In the genomic region with DNA sequence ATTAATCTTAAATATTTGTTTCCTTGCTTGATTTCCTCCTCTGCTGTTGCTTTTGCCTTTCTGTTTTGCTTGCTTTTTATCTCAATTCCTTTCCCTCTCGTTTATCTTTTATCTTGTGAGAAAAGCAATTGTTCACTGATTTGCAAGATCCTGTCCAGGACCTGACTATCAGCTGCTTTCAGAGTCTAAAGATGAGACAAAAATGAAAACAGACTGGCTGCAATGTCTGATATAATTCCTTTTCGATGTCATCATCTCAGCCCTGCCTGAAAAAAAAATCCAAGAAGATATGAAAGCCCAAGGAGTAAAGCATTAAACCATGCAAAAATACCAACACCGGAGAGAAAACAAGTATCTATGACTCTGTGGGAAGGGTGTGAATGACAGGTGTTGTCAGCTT, we compare ENCODE assay signal across 25 cellular contexts.
DNase-seq lines count a peak whose midpoint lies in the region; ATAC-seq, FAIRE-seq and TF ChIP-seq lines count a peak whose summit lies in the region.
"Had no signal": no experiment of that assay in that cellular context is flagged by ENCODE, and none has a peak within 500 bp of the region (broad histone marks: within the 10 kb centered on the region; RNA-seq: fewer than 3 reads in every experiment).

No MANE protein-coding gene starts in this region.

- DNase-seq in HFFc6: no peak
- DNase-seq in astrocyte (ENCODE audit: low read depth): no peak
- DNase-seq in kidney glomerular epithelial cell (lab: John Stamatoyannopoulos, UW): peak; percentile 73
- DNase-seq in smooth muscle cell (lab: John Stamatoyannopoulos, UW; ENCODE audit: unreplicated experiment): no peak
- DNase-seq in stimulated activated naive CD8-positive, alpha-beta T cell treated with anti-CD3 and anti-CD28 coated beads, Interleukin-15, Interleukin-2, amounts not matched to agents 100 U/mL and 50 U/mL, for 24 hours: no peak
- no peak for DNase-seq in activated CD4-positive, alpha-beta memory T cell treated with anti-CD3 and anti-CD28 coated beads, Interleukin-2, amount 10 ng/mL, durations not matched to agents 7 days and 5 days
- no peak for DNase-seq in NCI-H526 treated with DMSO at 0.1 percent for 48 hours (lab: John Stamatoyannopoulos, UW)
- DNase-seq: activated CD8-positive, alpha-beta memory T cell treated with anti-CD3 and anti-CD28 coated beads, Interleukin-2, amount 50 U/mL, for 4 hours; activated naive CD8-positive, alpha-beta T cell treated with anti-CD3 and anti-CD28 coated beads, Interleukin-2, amount 10 ng/mL, durations not matched to agents 7 days and 5 days; AML-193; DMS79 treated with DMSO at 0.1 percent for 48 hours; esophagus squamous epithelium; glutamatergic neuron; NCI-H1417 treated with DMSO at 0.1 percent for 48 hours; NCI-H510A treated with DMSO at 0.1 percent for 48 hours; nucleus accumbens; spleen; stimulated activated CD4-positive, alpha-beta T cell treated with anti-CD3 and anti-CD28 coated beads, Interleukin-4, amount 100 ng/mL, for 1 hour; stimulated activated naive CD4-positive, alpha-beta T cell; T-helper 9 cell had no signal

- H3K4me3 Mint-ChIP-seq in HFFc6: no peak overlapping the region; the same call in 1 of the 2 replicates
- H3K4me3 Mint-ChIP-seq in astrocyte (ENCODE audit: unreplicated experiment): no peak overlapping the region
- H3K4me3 Mint-ChIP-seq in activated CD4-positive, alpha-beta memory T cell treated with anti-CD3 and anti-CD28 coated beads, Interleukin-2, amount 10 ng/mL, durations not matched to agents 7 days and 5 days: no peak overlapping the region
- H3K4me3 Mint-ChIP-seq: activated naive CD8-positive, alpha-beta T cell treated with anti-CD3 and anti-CD28 coated beads, Interleukin-2, amount 10 ng/mL, durations not matched to agents 7 days and 5 days; activated T-helper 17 cell treated with anti-CD3 and anti-CD28 coated beads, Interleukin-2, amount 50 U/mL, for 72 hours; brain had no signal

- no peak overlapping the region for H2AFZ ChIP-seq in astrocyte (ENCODE audit: low read depth, low read length)
- H2AFZ ChIP-seq in smooth muscle cell (ENCODE audit: low read depth): no peak overlapping the region

- no peak for FAIRE-seq in astrocyte (lab: Jason Lieb, UNC)
- FAIRE-seq: HepG2 had no signal

- H3K4me1 Mint-ChIP-seq in HFFc6 (ENCODE audit: low read depth) (peaks cover 6% of the 10 kb centered on the region; the same call in 1 of the 2 replicates), astrocyte (ENCODE audit: low read depth, unreplicated experiment) (peaks cover 8% of the 10 kb centered on the region)
- no peaks in the 10 kb centered on the region for H3K4me1 Mint-ChIP-seq in activated CD4-positive, alpha-beta memory T cell treated with anti-CD3 and anti-CD28 coated beads, Interleukin-2, amount 10 ng/mL, durations not matched to agents 7 days and 5 days
- H3K4me1 Mint-ChIP-seq: activated naive CD8-positive, alpha-beta T cell treated with anti-CD3 and anti-CD28 coated beads, Interleukin-2, amount 10 ng/mL, durations not matched to agents 7 days and 5 days; activated T-helper 17 cell treated with anti-CD3 and anti-CD28 coated beads, Interleukin-2, amount 50 U/mL, for 72 hours had no signal

- H3K4me1 ChIP-seq in astrocyte (ENCODE audit: insufficient read depth, low read length) (no peaks in the 10 kb centered on the region), smooth muscle cell (ENCODE audit: low read depth) (peaks cover 5% of the 10 kb centered on the region)
- H3K4me1 ChIP-seq: esophagus squamous epithelium, spleen had no signal

- H4K20me1 ChIP-seq in astrocyte (ENCODE audit: insufficient read depth, low read length) (no peaks in the 10 kb centered on the region), smooth muscle cell (ENCODE audit: low read depth) (no peaks in the 10 kb centered on the region)

- no peak for TF ChIP-seq CTCF in HFFc6 (IDR thresholded peaks at IDR 0.05)
- TF ChIP-seq CTCF in astrocyte (IDR thresholded peaks at IDR 0.05; ENCODE audit: insufficient read depth, low read depth, low read length): no peak
- no peak for TF ChIP-seq CTCF in smooth muscle cell (IDR thresholded peaks at IDR 0.05; ENCODE audit: borderline replicate concordance, insufficient read depth, poor library complexity, severe bottlenecking)

- H3K4me2 ChIP-seq in astrocyte (ENCODE audit: low read length) (peak overlapping the region; percentile 51), smooth muscle cell (peak overlapping the region; percentile 61)

- no peak overlapping the region for H3K27ac ChIP-seq in astrocyte (ENCODE audit: low read depth, low read length)
- peak overlapping the region; percentile 84 for H3K27ac ChIP-seq in smooth muscle cell (ENCODE audit: low read depth)
- H3K27ac ChIP-seq: coronary artery, esophagus squamous epithelium, RWPE1, spleen had no signal

- POLR2A ChIA-PET in activated CD4-positive, alpha-beta memory T cell treated with anti-CD3 and anti-CD28 coated beads, Interleukin-2, amount 10 ng/mL, durations not matched to agents 7 days and 5 days (lab: Charles Lee): no interaction called here

- CTCF ChIA-PET in activated CD4-positive, alpha-beta memory T cell treated with anti-CD3 and anti-CD28 coated beads, Interleukin-2, amount 10 ng/mL, durations not matched to agents 7 days and 5 days (lab: Charles Lee): interaction anchor here (0.7 kb wide), 1 partner anchor 11 kb away, joined by 3 read pairs; no protein-coding TSS in a partner anchor

- H3K27me3 ChIP-seq in astrocyte (ENCODE audit: insufficient read depth, low read length) (no peaks in the 10 kb centered on the region), smooth muscle cell (ENCODE audit: low read depth) (no peaks in the 10 kb centered on the region)
- H3K27me3 ChIP-seq: esophagus squamous epithelium, spleen had no signal

- no peaks in the 10 kb centered on the region for H3K79me2 ChIP-seq in astrocyte (ENCODE audit: insufficient read depth, low read length)
- no peaks in the 10 kb centered on the region for H3K79me2 ChIP-seq in smooth muscle cell (ENCODE audit: low read depth)

- no peaks in the 10 kb centered on the region for H3F3A ChIP-seq in smooth muscle cell (ENCODE audit: low read depth)

- 33% methylated on average over 3 of the region's 3 CpGs for WGBS in smooth muscle cell (ENCODE audit: low lambda C conversion rate)

- H3K4me3 ChIP-seq in astrocyte (ENCODE audit: insufficient read depth, low read depth, low read length) (no peak overlapping the region), smooth muscle cell (no peak overlapping the region)
- H3K4me3 ChIP-seq: coronary artery, esophagus squamous epithelium, spleen had no signal

- H3K9ac ChIP-seq in astrocyte (ENCODE audit: low read length) (peak overlapping the region; percentile 10), smooth muscle cell (ENCODE audit: low read depth) (peak overlapping the region; percentile 63)

- H3K9me3 ChIP-seq in astrocyte (ENCODE audit: insufficient read depth, low read depth, low read length) (no peaks in the 10 kb centered on the region), smooth muscle cell (replicated peaks; ENCODE audit: low read depth) (no peaks in the 10 kb centered on the region)
- H3K9me3 ChIP-seq: esophagus squamous epithelium had no signal

- ATAC-seq in stimulated activated naive CD8-positive, alpha-beta T cell treated with anti-CD3 and anti-CD28 coated beads, Interleukin-15, Interleukin-2, amounts not matched to agents 100 U/mL and 50 U/mL, for 24 hours: no peak
- ATAC-seq: activated T-helper 17 cell treated with anti-CD3 and anti-CD28 coated beads, Interleukin-2, amount 50 U/mL, for 72 hours; HepG2 had no signal

- H3K36me3 Mint-ChIP-seq in HFFc6 (ENCODE audit: low read depth) (no peaks in the 10 kb centered on the region), astrocyte (ENCODE audit: low read depth, unreplicated experiment) (no peaks in the 10 kb centered on the region)
- H3K36me3 Mint-ChIP-seq in activated CD4-positive, alpha-beta memory T cell treated with anti-CD3 and anti-CD28 coated beads, Interleukin-2, amount 10 ng/mL, durations not matched to agents 7 days and 5 days (ENCODE audit: low read depth): no peaks in the 10 kb centered on the region
- H3K36me3 Mint-ChIP-seq: activated naive CD8-positive, alpha-beta T cell treated with anti-CD3 and anti-CD28 coated beads, Interleukin-2, amount 10 ng/mL, durations not matched to agents 7 days and 5 days had no signal

- H3K36me3 ChIP-seq in astrocyte (ENCODE audit: insufficient read depth, low read length): no peaks in the 10 kb centered on the region
- H3K36me3 ChIP-seq in smooth muscle cell (ENCODE audit: low read depth): no peaks in the 10 kb centered on the region
- H3K36me3 ChIP-seq: spleen had no signal

- H3K9me3 Mint-ChIP-seq in HFFc6 (peaks cover 7% of the 10 kb centered on the region; the same call in 1 of the 2 replicates), astrocyte (ENCODE audit: unreplicated experiment) (no peaks in the 10 kb centered on the region)
- no peaks in the 10 kb centered on the region for H3K9me3 Mint-ChIP-seq in activated CD4-positive, alpha-beta memory T cell treated with anti-CD3 and anti-CD28 coated beads, Interleukin-2, amount 10 ng/mL, durations not matched to agents 7 days and 5 days
- H3K9me3 Mint-ChIP-seq: activated T-helper 17 cell treated with anti-CD3 and anti-CD28 coated beads, Interleukin-2, amount 50 U/mL, for 72 hours had no signal

- H3K27me3 Mint-ChIP-seq in HFFc6 (ENCODE audit: insufficient read depth) (no peaks in the 10 kb centered on the region; the same call in 1 of the 2 replicates), astrocyte (ENCODE audit: low read depth, unreplicated experiment) (no peaks in the 10 kb centered on the region)
- no peaks in the 10 kb centered on the region for H3K27me3 Mint-ChIP-seq in activated CD4-positive, alpha-beta memory T cell treated with anti-CD3 and anti-CD28 coated beads, Interleukin-2, amount 10 ng/mL, durations not matched to agents 7 days and 5 days
- H3K27me3 Mint-ChIP-seq: activated naive CD8-positive, alpha-beta T cell treated with anti-CD3 and anti-CD28 coated beads, Interleukin-2, amount 10 ng/mL, durations not matched to agents 7 days and 5 days; activated T-helper 17 cell treated with anti-CD3 and anti-CD28 coated beads, Interleukin-2, amount 50 U/mL, for 72 hours; brain had no signal

- peak overlapping the region; percentile 8; the same call in 1 of the 2 replicates for H3K27ac Mint-ChIP-seq in HFFc6
- H3K27ac Mint-ChIP-seq in astrocyte (ENCODE audit: unreplicated experiment): peak overlapping the region; percentile 56
- H3K27ac Mint-ChIP-seq in activated CD4-positive, alpha-beta memory T cell treated with anti-CD3 and anti-CD28 coated beads, Interleukin-2, amount 10 ng/mL, durations not matched to agents 7 days and 5 days: no peak overlapping the region
- H3K27ac Mint-ChIP-seq: activated naive CD8-positive, alpha-beta T cell treated with anti-CD3 and anti-CD28 coated beads, Interleukin-2, amount 10 ng/mL, durations not matched to agents 7 days and 5 days; activated T-helper 17 cell treated with anti-CD3 and anti-CD28 coated beads, Interleukin-2, amount 50 U/mL, for 72 hours had no signal
